1 cellular context compared by ENCODE assay signal in the genomic region with DNA sequence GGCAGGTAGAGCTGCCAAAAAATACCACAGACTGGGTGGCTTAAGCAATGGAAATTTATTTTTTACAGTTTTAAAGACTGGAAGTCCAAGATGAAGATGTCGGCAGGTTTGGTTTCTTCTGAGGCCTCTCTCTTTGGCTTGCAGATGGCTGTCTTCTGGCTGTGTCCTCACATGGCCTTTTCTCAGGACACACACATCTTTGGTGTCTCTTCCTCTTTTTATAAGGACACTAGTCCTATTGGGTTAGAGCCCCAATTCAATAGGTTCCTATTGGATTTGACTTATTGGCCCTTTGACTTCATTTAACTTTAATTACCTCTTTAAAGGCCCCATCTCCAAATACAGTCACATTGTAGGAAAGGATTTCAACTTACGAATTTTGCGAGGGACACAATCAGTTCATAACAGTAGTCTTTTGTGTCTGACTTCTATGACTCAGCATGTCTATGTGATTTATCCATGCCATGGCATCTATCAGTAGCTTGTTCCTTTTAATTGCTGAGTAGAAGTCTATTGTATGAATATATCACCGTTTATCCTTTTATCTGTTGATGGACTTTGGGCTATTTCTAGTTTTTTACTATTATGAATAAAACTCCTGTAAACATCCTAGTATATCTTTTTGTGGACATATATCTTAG.
TF ChIP-seq lines count a peak whose summit lies in the region.

No MANE protein-coding gene starts in this region.

TF ChIP-seq in HepG2, 621 proteins besides CTCF, POLR2A, EP300 and RAD21 (continued from another document):
- TF ChIP-seq, protein P1, sequence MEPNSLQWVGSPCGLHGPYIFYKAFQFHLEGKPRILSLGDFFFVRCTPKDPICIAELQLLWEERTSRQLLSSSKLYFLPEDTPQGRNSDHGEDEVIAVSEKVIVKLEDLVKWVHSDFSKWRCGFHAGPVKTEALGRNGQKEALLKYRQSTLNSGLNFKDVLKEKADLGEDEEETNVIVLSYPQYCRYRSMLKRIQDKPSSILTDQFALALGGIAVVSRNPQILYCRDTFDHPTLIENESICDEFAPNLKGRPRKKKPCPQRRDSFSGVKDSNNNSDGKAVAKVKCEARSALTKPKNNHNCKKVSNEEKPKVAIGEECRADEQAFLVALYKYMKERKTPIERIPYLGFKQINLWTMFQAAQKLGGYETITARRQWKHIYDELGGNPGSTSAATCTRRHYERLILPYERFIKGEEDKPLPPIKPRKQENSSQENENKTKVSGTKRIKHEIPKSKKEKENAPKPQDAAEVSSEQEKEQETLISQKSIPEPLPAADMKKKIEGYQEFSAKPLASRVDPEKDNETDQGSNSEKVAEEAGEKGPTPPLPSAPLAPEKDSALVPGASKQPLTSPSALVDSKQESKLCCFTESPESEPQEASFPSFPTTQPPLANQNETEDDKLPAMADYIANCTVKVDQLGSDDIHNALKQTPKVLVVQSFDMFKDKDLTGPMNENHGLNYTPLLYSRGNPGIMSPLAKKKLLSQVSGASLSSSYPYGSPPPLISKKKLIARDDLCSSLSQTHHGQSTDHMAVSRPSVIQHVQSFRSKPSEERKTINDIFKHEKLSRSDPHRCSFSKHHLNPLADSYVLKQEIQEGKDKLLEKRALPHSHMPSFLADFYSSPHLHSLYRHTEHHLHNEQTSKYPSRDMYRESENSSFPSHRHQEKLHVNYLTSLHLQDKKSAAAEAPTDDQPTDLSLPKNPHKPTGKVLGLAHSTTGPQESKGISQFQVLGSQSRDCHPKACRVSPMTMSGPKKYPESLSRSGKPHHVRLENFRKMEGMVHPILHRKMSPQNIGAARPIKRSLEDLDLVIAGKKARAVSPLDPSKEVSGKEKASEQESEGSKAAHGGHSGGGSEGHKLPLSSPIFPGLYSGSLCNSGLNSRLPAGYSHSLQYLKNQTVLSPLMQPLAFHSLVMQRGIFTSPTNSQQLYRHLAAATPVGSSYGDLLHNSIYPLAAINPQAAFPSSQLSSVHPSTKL (CRISPR knock-in tag; IDR thresholded peaks at IDR 0.05) = no peak
- TF ChIP-seq, protein P2, sequence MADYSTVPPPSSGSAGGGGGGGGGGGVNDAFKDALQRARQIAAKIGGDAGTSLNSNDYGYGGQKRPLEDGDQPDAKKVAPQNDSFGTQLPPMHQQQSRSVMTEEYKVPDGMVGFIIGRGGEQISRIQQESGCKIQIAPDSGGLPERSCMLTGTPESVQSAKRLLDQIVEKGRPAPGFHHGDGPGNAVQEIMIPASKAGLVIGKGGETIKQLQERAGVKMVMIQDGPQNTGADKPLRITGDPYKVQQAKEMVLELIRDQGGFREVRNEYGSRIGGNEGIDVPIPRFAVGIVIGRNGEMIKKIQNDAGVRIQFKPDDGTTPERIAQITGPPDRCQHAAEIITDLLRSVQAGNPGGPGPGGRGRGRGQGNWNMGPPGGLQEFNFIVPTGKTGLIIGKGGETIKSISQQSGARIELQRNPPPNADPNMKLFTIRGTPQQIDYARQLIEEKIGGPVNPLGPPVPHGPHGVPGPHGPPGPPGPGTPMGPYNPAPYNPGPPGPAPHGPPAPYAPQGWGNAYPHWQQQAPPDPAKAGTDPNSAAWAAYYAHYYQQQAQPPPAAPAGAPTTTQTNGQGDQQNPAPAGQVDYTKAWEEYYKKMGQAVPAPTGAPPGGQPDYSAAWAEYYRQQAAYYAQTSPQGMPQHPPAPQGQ (CRISPR knock-in tag; IDR thresholded peaks at IDR 0.05; ENCODE audit: borderline replicate concordance) = no peak
- no peak for TF ChIP-seq ZNF589 (CRISPR knock-in tag; conservative IDR thresholded peaks at IDR 0.05)
- TF ChIP-seq MAF1 (CRISPR knock-in tag; IDR thresholded peaks at IDR 0.05; ENCODE audit: borderline replicate concordance) = no peak
